11 cellular contexts compared by ENCODE assay signal in the genomic region with DNA sequence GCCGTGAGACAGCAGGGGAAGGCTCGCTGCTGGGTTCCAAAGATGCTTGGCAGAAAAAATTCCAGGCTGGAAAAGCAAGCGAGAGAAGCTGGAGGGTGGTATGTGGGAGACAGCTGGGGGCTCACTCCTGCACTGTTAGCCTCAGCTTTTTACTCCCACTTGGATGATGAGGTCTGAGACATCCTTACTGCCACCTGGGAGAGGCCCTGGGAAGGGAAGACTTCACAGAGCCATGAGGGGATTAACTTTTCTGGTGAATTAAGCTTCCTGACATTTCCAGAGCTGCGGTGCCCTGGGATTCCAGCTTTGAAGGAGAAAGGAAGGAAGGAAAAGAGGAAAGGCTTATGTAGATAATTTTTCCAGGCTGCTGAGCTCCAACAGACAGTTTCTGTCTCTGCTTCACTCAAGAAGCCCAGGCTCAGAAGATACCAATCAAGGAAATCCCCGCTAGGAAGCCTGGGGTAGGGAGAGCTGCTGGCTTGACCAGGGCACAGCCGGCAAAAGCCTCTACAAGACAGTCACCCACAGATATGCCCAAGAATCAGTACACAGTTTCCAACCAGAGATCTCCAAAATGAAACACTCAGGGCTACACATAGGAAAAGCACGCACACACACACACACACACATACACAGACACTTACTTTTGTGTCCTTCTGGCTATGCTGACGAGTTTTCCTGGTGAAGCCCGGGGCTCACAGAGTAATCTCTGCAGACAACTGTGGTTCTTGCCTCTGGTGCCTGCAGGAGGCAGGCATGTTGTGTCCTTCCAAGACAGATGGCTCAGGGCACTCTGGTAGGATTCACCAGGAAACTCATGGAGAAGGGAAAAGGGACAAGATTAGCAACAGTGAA. TPM values are rescaled to one million over a fixed set of nuclear protein-coding genes. Genes with fewer than 3 reads are reported as not detected.
DNase-seq lines count a peak whose midpoint lies in the region; ATAC-seq and TF ChIP-seq lines count a peak whose summit lies in the region.
"Had no signal": no experiment of that assay in that cellular context is flagged by ENCODE, and none has a peak within 500 bp of the region (broad histone marks: within the 10 kb centered on the region; RNA-seq: fewer than 3 reads in every experiment).

No MANE protein-coding gene starts in this region.

- H3K36me3 ChIP-seq in A673 (ENCODE audit: insufficient read depth, low read length, poor library complexity, severe bottlenecking) (no peaks in the 10 kb centered on the region), HUES6 (ENCODE audit: control insufficient read depth, insufficient read depth, low read length) (no peaks in the 10 kb centered on the region), mesendoderm (ENCODE audit: control insufficient read depth, insufficient read depth, low read length) (no peaks in the 10 kb centered on the region)

- no peaks in the 10 kb centered on the region for H3K27me3 ChIP-seq in A673 (replicated peaks; ENCODE audit: insufficient read depth, low read depth, low read length, poor library complexity)
- H3K27me3 ChIP-seq in HUES6 (ENCODE audit: control insufficient read depth, insufficient read depth, low read length) = no peaks in the 10 kb centered on the region
- no peaks in the 10 kb centered on the region for H3K27me3 ChIP-seq in mesendoderm (ENCODE audit: insufficient read depth, low read length, poor library complexity)

- TF ChIP-seq CTCF in A673 (conservative IDR thresholded peaks at IDR 0.05; ENCODE audit: low read depth, low read length) = 0 out of 2 replicates have a peak, but pooled peaks have one; percentile 25
- no peak for TF ChIP-seq CTCF in lower leg skin (IDR thresholded peaks at IDR 0.05)

- no peak for TF ChIP-seq POLR2A in lower leg skin (IDR thresholded peaks at IDR 0.05)

- H2BK5ac ChIP-seq in mesendoderm (ENCODE audit: low read length) = no peak overlapping the region

- H3K4me3 ChIP-seq in A673 (ENCODE audit: low read depth, low read length, poor library complexity, severe bottlenecking) = no peak overlapping the region
- H3K4me3 ChIP-seq in HUES6 (ENCODE audit: low read depth, low read length) = peak overlapping the region; percentile 36; the same call in 1 of the 2 replicates
- H3K4me3 ChIP-seq in mesendoderm (ENCODE audit: low read length) = no peak overlapping the region
- no peak overlapping the region for H3K4me3 ChIP-seq in lower leg skin (ENCODE audit: low read depth, poor library complexity, severe bottlenecking)

- H3K27ac ChIP-seq in A673 (ENCODE audit: low read depth, low read length, poor library complexity, severe bottlenecking) (peak overlapping the region; percentile 43), HUES6 (ENCODE audit: low read depth, low read length) (no peak overlapping the region), cingulate gyrus (ENCODE audit: low read depth, low read length) (peak overlapping the region; percentile 60), mesendoderm (ENCODE audit: low read depth, low read length) (no peak overlapping the region)

- WGBS in mesendoderm (ENCODE audit: extremely low coverage, insufficient coverage, low lambda C conversion rate) = no CpG with 5 or more reads among the region's 9 CpGs
- 43 to 48% methylated on average over 9 of the region's 9 CpGs for WGBS in lower leg skin, 2 donors

- no peak overlapping the region for H3K4me2 ChIP-seq in mesendoderm (ENCODE audit: low read length)

- H2BK120ac ChIP-seq in mesendoderm (ENCODE audit: low read depth, low read length) = no peak overlapping the region

- H3K18ac ChIP-seq in mesendoderm (ENCODE audit: low read length) = no peak overlapping the region

- no TSS peak for BruUV-seq in A673 (replicated peaks; lab: Mats Ljungman, UMichigan)

- H3K4ac ChIP-seq in mesendoderm (ENCODE audit: low read depth, low read length) = no peak overlapping the region

- peak overlapping the region; percentile 48 for H3K23ac ChIP-seq in mesendoderm (ENCODE audit: low read length)

- CTCF ChIA-PET in A673 (lab: Charles Lee) = interaction anchor here (0.7 to 1.3 kb wide), 2 partner anchors 52 to 219 kb away, joined by 3 to 4 read pairs; no protein-coding TSS in a partner anchor

- peak overlapping the region; percentile 63 for H3K9ac ChIP-seq in HUES6 (ENCODE audit: low read length)
- H3K9ac ChIP-seq in mesendoderm (ENCODE audit: low read length) = peak overlapping the region; percentile 11

- POLR2A ChIA-PET in A673 (lab: Charles Lee; ENCODE audit: low non-redundant PET) = no interaction called here

- H3K4me1 ChIP-seq in A673 (ENCODE audit: insufficient read depth, low read length, poor library complexity, severe bottlenecking) (peaks cover 26% of the 10 kb centered on the region), HUES6 (ENCODE audit: control insufficient read depth, insufficient read depth, low read length) (peaks cover 44% of the 10 kb centered on the region), mesendoderm (ENCODE audit: control insufficient read depth, low read depth, low read length) (peaks cover 6% of the 10 kb centered on the region)

- no peaks in the 10 kb centered on the region for H3K79me2 ChIP-seq in mesendoderm (ENCODE audit: control insufficient read depth, insufficient read depth, low read length)

- H4K8ac ChIP-seq in mesendoderm (ENCODE audit: low read depth, low read length) = no peak overlapping the region

- no peaks in the 10 kb centered on the region for H3K79me1 ChIP-seq in mesendoderm (ENCODE audit: low read length)

- H2BK15ac ChIP-seq in mesendoderm (replicated peaks; ENCODE audit: low read depth) = no peak overlapping the region

- no peak for ATAC-seq in HG02623 (IDR thresholded peaks at IDR 0.05; ENCODE audit: unreplicated experiment)
- ATAC-seq: CD8-positive, alpha-beta T cell; HCT116 had no signal

- intact Hi-C loops in A673 (cut with micrococcal nuclease; ENCODE audit: unreplicated experiment) (no loop called here), lower leg skin (cut with DNase I; ENCODE audit: low total_unique reads) (no loop called here)

- H3K56ac ChIP-seq in mesendoderm (ENCODE audit: low read length) = peak overlapping the region; percentile 58

- H4K5ac ChIP-seq in mesendoderm (ENCODE audit: low read length) = no peak overlapping the region

- DNase-seq in A673 (ENCODE audit: low spot score) (peak; percentile 34), mesendoderm (peak; percentile 75), HuH-7 (ENCODE audit: low spot score) (no peak), lower leg skin (ENCODE audit: low spot score in 2 of 2) (no peak)
- no peak for DNase-seq in activated CD8-positive, alpha-beta memory T cell treated with anti-CD3 and anti-CD28 coated beads, Interleukin-2, amount 50 U/mL, for 48 hours
- DNase-seq: CD8-positive, alpha-beta T cell; NCI-H226 had no signal

- no peaks in the 10 kb centered on the region for H3K9me3 ChIP-seq in A673 (ENCODE audit: low read depth, low read length, poor library complexity, severe bottlenecking)
- H3K9me3 ChIP-seq in HUES6 (ENCODE audit: control insufficient read depth, insufficient read depth, low read depth, low read length) = no peaks in the 10 kb centered on the region

- H2AK5ac ChIP-seq in mesendoderm (ENCODE audit: low read length) = no peak overlapping the region

RNA-seq across cellular contexts. Expression of gene MCHR1, which starts 0.9 kb away (rescaled TPM):
- total RNA-seq in A673 (2021) = not detected in 2 replicates
- 1.4 TPM for polyA plus RNA-seq in mesendoderm (2013, experiment 1 of 2)
- polyA plus RNA-seq in mesendoderm (2013, experiment 2 of 2) = 1.2 TPM
- total RNA-seq in lower leg skin = under 1 TPM; 0.19 to 0.58 (median 0.41) TPM
- total RNA-seq: CD8-positive, alpha-beta T cell had no signal

RNA-seq across cellular contexts. Expression of gene MRTFA, which starts 43.7 kb away (rescaled TPM):
- total RNA-seq in A673 (2021) (35.8 and 41.2 TPM in 2 replicates), lower leg skin (100 to 1,000 TPM in 2 of 4 donors, 10 to 100 TPM in 2; 59.7 to 163 (median 111) TPM)
- 12.2 TPM for polyA plus RNA-seq in mesendoderm (2013, experiment 1 of 2)
- 11.8 TPM for polyA plus RNA-seq in mesendoderm (2013, experiment 2 of 2)

Comparison
In these comparisons a context has a peak if more than half of its experiments do, and no peak if none do; other contexts are left out.
1. DNase-seq: peak in A673 (single experiment) and mesendoderm (single experiment); none in activated CD8-positive, alpha-beta memory T cell treated with anti-CD3 and anti-CD28 coated beads, Interleukin-2, amount 50 U/mL, for 48 hours (single experiment), HuH-7 (single experiment) and lower leg skin (0 of 2).
2. H3K27ac ChIP-seq: peak in A673 (single experiment) and cingulate gyrus (single experiment); none in HUES6 (single experiment) and mesendoderm (single experiment).